Comparison of ENCODE assay signal across 1 cellular context in the genomic region with DNA sequence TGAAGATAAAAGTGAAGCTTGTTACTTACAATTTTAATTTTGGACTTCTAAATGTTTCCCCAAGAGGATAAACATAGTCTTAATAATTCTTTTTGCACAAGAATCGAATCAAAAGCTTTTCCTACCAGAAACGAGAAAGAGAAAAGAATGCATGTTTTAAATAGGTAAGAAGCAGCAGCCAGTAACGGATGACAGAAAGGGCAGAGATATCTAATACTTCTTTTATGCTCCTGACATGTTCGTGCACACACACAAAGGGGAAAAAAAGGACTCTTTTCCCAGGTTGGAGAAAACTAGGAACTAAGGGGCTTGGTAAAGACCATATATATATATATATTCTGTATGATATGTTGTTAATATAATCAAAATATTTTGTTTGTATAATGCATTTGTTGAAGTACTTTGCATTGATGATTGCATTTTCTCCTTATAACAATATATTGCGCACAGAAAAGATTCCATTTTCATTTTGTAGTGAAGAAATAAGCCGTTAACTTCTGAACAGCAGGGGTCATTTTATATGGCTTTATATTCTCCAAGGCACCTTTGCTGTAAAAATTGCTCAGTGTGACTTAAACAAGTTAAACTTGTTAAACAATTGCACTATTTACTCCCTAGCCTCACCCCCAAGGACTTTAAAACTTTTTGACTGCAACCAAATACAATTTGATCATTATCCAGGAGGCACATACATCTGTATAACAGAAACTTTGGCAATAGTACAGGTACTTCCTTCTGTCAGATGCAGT.
TF ChIP-seq lines count a peak whose summit lies in the region.

No MANE protein-coding gene starts in this region.

TF ChIP-seq in K562, 482 proteins besides CTCF, POLR2A, EP300 and RAD21 (continued from another document):
- TF ChIP-seq, protein P1, sequence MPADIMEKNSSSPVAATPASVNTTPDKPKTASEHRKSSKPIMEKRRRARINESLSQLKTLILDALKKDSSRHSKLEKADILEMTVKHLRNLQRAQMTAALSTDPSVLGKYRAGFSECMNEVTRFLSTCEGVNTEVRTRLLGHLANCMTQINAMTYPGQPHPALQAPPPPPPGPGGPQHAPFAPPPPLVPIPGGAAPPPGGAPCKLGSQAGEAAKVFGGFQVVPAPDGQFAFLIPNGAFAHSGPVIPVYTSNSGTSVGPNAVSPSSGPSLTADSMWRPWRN (IDR thresholded peaks at IDR 0.05; ENCODE audit: low read depth) = no peak
- no peak for TF ChIP-seq ZNF507 (tag; conservative IDR thresholded peaks at IDR 0.05)
- TF ChIP-seq ZNF586 (CRISPR knock-in tag; conservative IDR thresholded peaks at IDR 0.05) = no peak
- TF ChIP-seq ZNF75A (CRISPR knock-in tag; IDR thresholded peaks at IDR 0.05) = no peak
- peak; percentile 56; the same call in 1 of the 2 replicates for TF ChIP-seq ADNP (tag; IDR thresholded peaks at IDR 0.05)
- no peak for TF ChIP-seq ERF (CRISPR knock-in tag; IDR thresholded peaks at IDR 0.05)
- no peak for TF ChIP-seq HNRNPL (IDR thresholded peaks at IDR 0.05; ENCODE audit: low read depth, low read length)
- no peak for TF ChIP-seq ZC3H8 (IDR thresholded peaks at IDR 0.05)
- no peak for TF ChIP-seq ZNF3 (CRISPR knock-in tag; IDR thresholded peaks at IDR 0.05)
- TF ChIP-seq, protein P2, sequence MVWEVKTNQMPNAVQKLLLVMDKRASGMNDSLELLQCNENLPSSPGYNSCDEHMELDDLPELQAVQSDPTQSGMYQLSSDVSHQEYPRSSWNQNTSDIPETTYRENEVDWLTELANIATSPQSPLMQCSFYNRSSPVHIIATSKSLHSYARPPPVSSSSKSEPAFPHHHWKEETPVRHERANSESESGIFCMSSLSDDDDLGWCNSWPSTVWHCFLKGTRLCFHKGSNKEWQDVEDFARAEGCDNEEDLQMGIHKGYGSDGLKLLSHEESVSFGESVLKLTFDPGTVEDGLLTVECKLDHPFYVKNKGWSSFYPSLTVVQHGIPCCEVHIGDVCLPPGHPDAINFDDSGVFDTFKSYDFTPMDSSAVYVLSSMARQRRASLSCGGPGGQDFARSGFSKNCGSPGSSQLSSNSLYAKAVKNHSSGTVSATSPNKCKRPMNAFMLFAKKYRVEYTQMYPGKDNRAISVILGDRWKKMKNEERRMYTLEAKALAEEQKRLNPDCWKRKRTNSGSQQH (CRISPR knock-in tag; IDR thresholded peaks at IDR 0.05) = no peak
- no peak for TF ChIP-seq ZNF780A (CRISPR knock-in tag; IDR thresholded peaks at IDR 0.05)
- TF ChIP-seq, protein P3, sequence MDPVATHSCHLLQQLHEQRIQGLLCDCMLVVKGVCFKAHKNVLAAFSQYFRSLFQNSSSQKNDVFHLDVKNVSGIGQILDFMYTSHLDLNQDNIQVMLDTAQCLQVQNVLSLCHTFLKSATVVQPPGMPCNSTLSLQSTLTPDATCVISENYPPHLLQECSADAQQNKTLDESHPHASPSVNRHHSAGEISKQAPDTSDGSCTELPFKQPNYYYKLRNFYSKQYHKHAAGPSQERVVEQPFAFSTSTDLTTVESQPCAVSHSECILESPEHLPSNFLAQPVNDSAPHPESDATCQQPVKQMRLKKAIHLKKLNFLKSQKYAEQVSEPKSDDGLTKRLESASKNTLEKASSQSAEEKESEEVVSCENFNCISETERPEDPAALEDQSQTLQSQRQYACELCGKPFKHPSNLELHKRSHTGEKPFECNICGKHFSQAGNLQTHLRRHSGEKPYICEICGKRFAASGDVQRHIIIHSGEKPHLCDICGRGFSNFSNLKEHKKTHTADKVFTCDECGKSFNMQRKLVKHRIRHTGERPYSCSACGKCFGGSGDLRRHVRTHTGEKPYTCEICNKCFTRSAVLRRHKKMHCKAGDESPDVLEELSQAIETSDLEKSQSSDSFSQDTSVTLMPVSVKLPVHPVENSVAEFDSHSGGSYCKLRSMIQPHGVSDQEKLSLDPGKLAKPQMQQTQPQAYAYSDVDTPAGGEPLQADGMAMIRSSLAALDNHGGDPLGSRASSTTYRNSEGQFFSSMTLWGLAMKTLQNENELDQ (CRISPR knock-in tag; IDR thresholded peaks at IDR 0.05; ENCODE audit: borderline replicate concordance) = no peak
- no peak for TF ChIP-seq LEF1 (IDR thresholded peaks at IDR 0.05)
- no peak for TF ChIP-seq MBD2 (IDR thresholded peaks at IDR 0.05; ENCODE audit: borderline replicate concordance, low read depth)
- TF ChIP-seq RBM22 (IDR thresholded peaks at IDR 0.05; ENCODE audit: low read depth, low read length, poor library complexity, severe bottlenecking) = no peak
- TF ChIP-seq ASH1L (IDR thresholded peaks at IDR 0.05; ENCODE audit: borderline replicate concordance, low read depth, partially characterized antibody) = no peak
- TF ChIP-seq ZNF274 (IDR thresholded peaks at IDR 0.05; ENCODE audit: borderline replicate concordance, low read depth, low read length) = no peak
- TF ChIP-seq E2F3 (CRISPR knock-in tag; IDR thresholded peaks at IDR 0.05) = no peak
- no peak for TF ChIP-seq MAFK (IDR thresholded peaks at IDR 0.05; ENCODE audit: low read length)
- no peak for TF ChIP-seq ETV1 (tag; conservative IDR thresholded peaks at IDR 0.05; ENCODE audit: low read depth)
- no peak for TF ChIP-seq CAMTA2 (CRISPR knock-in tag; conservative IDR thresholded peaks at IDR 0.05)
- no peak for TF ChIP-seq NR2C1 (IDR thresholded peaks at IDR 0.05)
- TF ChIP-seq NR2C1 (tag; IDR thresholded peaks at IDR 0.05) = no peak
- no peak for TF ChIP-seq TEAD1 (CRISPR knock-in tag; IDR thresholded peaks at IDR 0.05)
- no peak for TF ChIP-seq RBM25 (IDR thresholded peaks at IDR 0.05; ENCODE audit: low read depth, low read length, severe bottlenecking)
- TF ChIP-seq NCOA6 (IDR thresholded peaks at IDR 0.05) = no peak
